ENCODE assay signal across 8 cellular contexts in the genomic region with DNA sequence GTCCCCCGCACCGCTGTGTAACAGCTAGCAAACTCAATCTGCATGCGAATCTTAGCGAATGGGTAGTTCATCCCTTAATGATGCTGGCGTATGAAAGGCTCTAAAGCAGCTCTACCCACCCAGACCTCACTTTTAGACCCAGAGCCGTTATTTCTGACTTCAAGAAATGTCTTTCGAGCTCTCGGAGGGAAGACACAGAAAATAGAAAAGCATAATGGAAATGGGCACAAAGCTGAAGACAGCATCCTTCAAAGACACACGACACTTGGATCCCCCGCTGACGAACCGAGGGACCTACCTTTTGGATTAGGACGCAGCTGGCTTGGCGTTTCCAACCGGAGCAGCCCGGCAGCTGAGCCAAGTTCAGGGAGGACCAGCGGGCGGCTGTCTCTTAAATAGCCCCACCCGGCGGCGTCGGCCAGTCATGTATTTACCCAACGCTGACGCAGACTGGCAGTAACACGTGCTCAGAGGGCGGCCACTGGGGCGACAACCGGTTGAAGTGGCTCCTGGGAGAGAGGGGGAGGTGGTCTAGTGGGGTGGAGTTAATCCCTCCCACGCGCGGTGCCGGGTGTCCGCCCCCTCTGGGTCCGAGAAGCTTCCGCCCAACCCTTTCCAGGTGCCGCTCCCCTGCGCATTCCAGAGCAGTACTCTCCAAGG. TPM values are rescaled to one million over a fixed set of nuclear protein-coding genes. Genes with fewer than 3 reads are reported as not detected.
DNase-seq lines count a peak whose midpoint lies in the region; ATAC-seq and TF ChIP-seq lines count a peak whose summit lies in the region.

No MANE protein-coding gene starts in this region.

- DNase-seq in Right ventricle myocardium inferior (ENCODE audit: missing footprints) (peak; percentile 71), right atrium auricular region (ENCODE audit: low spot score) (no peak), astrocyte of the hippocampus (ENCODE audit: low read depth, low spot score) (peak; percentile 41), left kidney (ENCODE audit: low read depth, low spot score) (peak; percentile 87), upper lobe of left lung (peak; percentile 34 to 88), NCI-H1436 treated with DMSO at 0.1 percent for 48 hours (lab: John Stamatoyannopoulos, UW) (no peak), NCI-H2107 treated with DMSO at 0.1 percent for 48 hours (lab: John Stamatoyannopoulos, UW; ENCODE audit: unreplicated experiment) (no peak)

- H3K4me3 ChIP-seq in right atrium auricular region (no peak overlapping the region), upper lobe of left lung (peak overlapping the region in 1 of 4 donors; percentile 7)

- no peak for TF ChIP-seq EP300 in upper lobe of left lung (IDR thresholded peaks at IDR 0.05)

- H3K27ac ChIP-seq in right atrium auricular region (no peak overlapping the region), upper lobe of left lung (no peak overlapping the region)

- ATAC-seq in Right ventricle myocardium inferior (peak; percentile 23), upper lobe of left lung (ENCODE audit: low FRiP score in 2 of 2) (peak; percentile 56 to 67), GM21619 (IDR thresholded peaks at IDR 0.05; ENCODE audit: unreplicated experiment) (no peak)

- no peak for TF ChIP-seq CTCF in right atrium auricular region (IDR thresholded peaks at IDR 0.05)
- no peak for TF ChIP-seq CTCF in upper lobe of left lung (IDR thresholded peaks at IDR 0.05)

- intact Hi-C loops in Right ventricle myocardium inferior (cut with DNase I), result no loop called here

- no peak for TF ChIP-seq POLR2A in upper lobe of left lung (IDR thresholded peaks at IDR 0.05)

- WGBS in upper lobe of left lung, 2 donors, result 12 to 16% methylated on average over 25 to 35 of the region's 37 CpGs

- H3K9me3 ChIP-seq in right atrium auricular region (no peaks in the 10 kb centered on the region), upper lobe of left lung (no peaks in the 10 kb centered on the region)

- H3K4me1 ChIP-seq in right atrium auricular region (peaks cover 0 to 23% of the 10 kb centered on the region in 2 donors), upper lobe of left lung (peaks cover 8 to 28% (median 14%) of the 10 kb centered on the region in 4 donors)

- peaks cover 15 to 17% of the 10 kb centered on the region in 2 donors for H3K27me3 ChIP-seq in right atrium auricular region
- H3K27me3 ChIP-seq in upper lobe of left lung, result peaks cover 0 to 30% (median 11%) of the 10 kb centered on the region in 4 donors

- H3K36me3 ChIP-seq in right atrium auricular region (no peaks in the 10 kb centered on the region), upper lobe of left lung (no peaks in the 10 kb centered on the region)

RNA-seq across cellular contexts. Expression of gene CCK, which starts 1.5 kb away (rescaled TPM):
- total RNA-seq in Right ventricle myocardium inferior (not detected), right atrium auricular region (not detected), upper lobe of left lung (1 to 10 TPM in 3 of 6 donors, not detected in 3; 2.0 to 7.3 (median 3.3) TPM)

Comparison
In these comparisons a context has a peak if more than half of its experiments do, and no peak if none do; other contexts are left out.
1. DNase-seq: peak in Right ventricle myocardium inferior (single experiment), astrocyte of the hippocampus (single experiment), left kidney (single experiment) and upper lobe of left lung (2 of 2); none in right atrium auricular region (single experiment), NCI-H1436 treated with DMSO at 0.1 percent for 48 hours (single experiment) and NCI-H2107 treated with DMSO at 0.1 percent for 48 hours (single experiment).